Comparison of ENCODE assay signal across 8 cellular contexts in genomic region chr6:44002591-44003344, GRCh38.
DNase-seq lines count a peak whose midpoint lies in the region; ATAC-seq and TF ChIP-seq lines count a peak whose summit lies in the region.

No MANE protein-coding gene starts in this region.

- peaks cover 3 to 7% of the 10 kb centered on the region in 2 donors for H3K4me1 ChIP-seq in esophagus (ENCODE audit: control insufficient read depth in 2 of 2, insufficient read depth in 2 of 2, low read length in 1 of 2)

- H3K36me3 ChIP-seq in esophagus (ENCODE audit: control insufficient read depth in 2 of 2, insufficient read depth in 2 of 2, low read length in 1 of 2): no peaks in the 10 kb centered on the region
- no peaks in the 10 kb centered on the region for H3K36me3 ChIP-seq in neural cell (ENCODE audit: insufficient read depth, low read length)

- H4K20me1 ChIP-seq in neural cell (ENCODE audit: insufficient read depth): no peaks in the 10 kb centered on the region

- TF ChIP-seq CTCF in neural cell (IDR thresholded peaks at IDR 0.05; ENCODE audit: poor library complexity, severe bottlenecking): peak; percentile 63

- TF ChIP-seq POLR2A in GM19193 (IDR thresholded peaks at IDR 0.05; ENCODE audit: extremely low read depth, insufficient read depth, insufficient read length): peak; percentile 9

- peaks cover 49% of the 10 kb centered on the region for H3K27me3 Mint-ChIP-seq in stimulated activated naive CD8-positive, alpha-beta T cell treated with anti-CD3 and anti-CD28 coated beads, Interleukin-15, Interleukin-2, amounts not matched to agents 100 ng/mL and 50 ng/mL, for 24 hours

- peak; percentile 64 for TF ChIP-seq RAD21 in neural cell (conservative IDR thresholded peaks at IDR 0.05)

- 3 to 5% methylated on average over 59 to 76 of the region's 76 CpGs for WGBS in esophagus, 2 donors

- H3K4me3 ChIP-seq in esophagus (ENCODE audit: low read depth in 1 of 2, low read length in 2 of 2) (peak overlapping the region; percentile 40 to 43), neural cell (ENCODE audit: low read length) (peak overlapping the region; percentile 68)

- no peak overlapping the region for H3K4me2 ChIP-seq in neural cell (ENCODE audit: low read length)

- H3K4me3 Mint-ChIP-seq in stimulated activated naive CD8-positive, alpha-beta T cell treated with anti-CD3 and anti-CD28 coated beads, Interleukin-15, Interleukin-2, amounts not matched to agents 100 ng/mL and 50 ng/mL, for 24 hours: peak overlapping the region; percentile 45

- ATAC-seq in GM18907 (IDR thresholded peaks at IDR 0.05; ENCODE audit: unreplicated experiment) (no peak), HG03469 (IDR thresholded peaks at IDR 0.05; ENCODE audit: unreplicated experiment) (no peak)

- H3K9me3 ChIP-seq in esophagus (ENCODE audit: control insufficient read depth in 2 of 2, insufficient read depth in 1 of 2, low read depth in 1 of 2, low read length in 1 of 2) (no peaks in the 10 kb centered on the region), neural cell (ENCODE audit: low read length) (no peaks in the 10 kb centered on the region)

- peak; percentile 36 for TF ChIP-seq EP300 in neural cell (conservative IDR thresholded peaks at IDR 0.05; ENCODE audit: poor library complexity, severe bottlenecking)

- H3K27me3 ChIP-seq in esophagus (ENCODE audit: control insufficient read depth in 1 of 2, insufficient read depth in 2 of 2, low read length in 2 of 2) (peaks cover 0 to 3% of the 10 kb centered on the region in 2 donors), neural cell (ENCODE audit: insufficient read depth, low read depth, low read length) (no peaks in the 10 kb centered on the region)

- no peaks in the 10 kb centered on the region for H3K9me3 Mint-ChIP-seq in stimulated activated naive CD8-positive, alpha-beta T cell treated with anti-CD3 and anti-CD28 coated beads, Interleukin-15, Interleukin-2, amounts not matched to agents 100 ng/mL and 50 ng/mL, for 24 hours

- peak overlapping the region; percentile 65 for H3K9ac ChIP-seq in neural cell (ENCODE audit: low read length)

- peak; percentile 13 for DNase-seq in NCI-H2029 treated with DMSO at 0.1 percent for 48 hours (lab: John Stamatoyannopoulos, UW)
- DNase-seq in activated T-cell treated with anti-CD3 and anti-CD28 coated beads for 1 hour (ENCODE audit: low read depth): peak; percentile 42

- H3K36me3 Mint-ChIP-seq in stimulated activated naive CD8-positive, alpha-beta T cell treated with anti-CD3 and anti-CD28 coated beads, Interleukin-15, Interleukin-2, amounts not matched to agents 100 ng/mL and 50 ng/mL, for 24 hours (ENCODE audit: low read depth): no peaks in the 10 kb centered on the region

- H3K79me2 ChIP-seq in neural cell (replicated peaks; ENCODE audit: insufficient read depth, low read length): no peaks in the 10 kb centered on the region

- peak overlapping the region; percentile 40 for H2AFZ ChIP-seq in neural cell (ENCODE audit: low read depth, low read length)

- peak overlapping the region in 1 of 2 donors; percentile 3 for H3K27ac ChIP-seq in esophagus (ENCODE audit: low read depth in 2 of 2, low read length in 1 of 2)
- no peak overlapping the region for H3K27ac ChIP-seq in neural cell (ENCODE audit: low read length)

- H3K27ac Mint-ChIP-seq in stimulated activated naive CD8-positive, alpha-beta T cell treated with anti-CD3 and anti-CD28 coated beads, Interleukin-15, Interleukin-2, amounts not matched to agents 100 ng/mL and 50 ng/mL, for 24 hours: no peak overlapping the region

- H3K4me1 Mint-ChIP-seq in stimulated activated naive CD8-positive, alpha-beta T cell treated with anti-CD3 and anti-CD28 coated beads, Interleukin-15, Interleukin-2, amounts not matched to agents 100 ng/mL and 50 ng/mL, for 24 hours (ENCODE audit: low read depth): peaks cover 26% of the 10 kb centered on the region

- H3F3A ChIP-seq in neural cell (ENCODE audit: insufficient read depth, low read length, poor library complexity, severe bottlenecking): no peaks in the 10 kb centered on the region

- no peaks in the 10 kb centered on the region for H3K9me2 ChIP-seq in neural cell (ENCODE audit: insufficient read depth, low read length)

TF ChIP-seq in neural cell, 6 proteins besides CTCF, POLR2A, EP300 and RAD21:
- TF ChIP-seq MXI1 (conservative IDR thresholded peaks at IDR 0.05; ENCODE audit: poor library complexity, severe bottlenecking): peak; percentile 79
- TF ChIP-seq SMC3 (conservative IDR thresholded peaks at IDR 0.05; ENCODE audit: poor library complexity): peak; percentile 61
- peak; percentile 75 for TF ChIP-seq POLR2AphosphoS5 (IDR thresholded peaks at IDR 0.05)
- TF ChIP-seq EZH2 (IDR thresholded peaks at IDR 0.05; ENCODE audit: borderline replicate concordance, insufficient read depth, low read length, poor library complexity, severe bottlenecking): no peak
- TF ChIP-seq REST (IDR thresholded peaks at IDR 0.05; ENCODE audit: borderline replicate concordance): no peak
- no peak for TF ChIP-seq TAF1 (IDR thresholded peaks at IDR 0.05; ENCODE audit: low read depth)
